ENCODE assay signal across 22 cellular contexts in genomic region chr16:14576532-14576931, GRCh38.
"Had no signal": no experiment of that assay in that cellular context is flagged by ENCODE, and none has a peak within 500 bp of the region (broad histone marks: within the 10 kb centered on the region; RNA-seq: fewer than 3 reads in every experiment).

No MANE protein-coding gene starts in this region.

- DNase-seq: cortex of kidney; effector memory CD8-positive, alpha-beta T cell; heart left ventricle; hippocampal formation; immature natural killer cell; islet precursor cell; left cardiac atrium; left ventricle myocardium superior; natural killer cell; occipital lobe; pancreas; stimulated activated CD4-positive, alpha-beta T cell treated with anti-CD3 and anti-CD28 coated beads, Interleukin-12 subunit alpha, Interleukin-12 subunit beta, amount 100 ng/mL, for 4 hours; stimulated activated CD4-positive, alpha-beta T cell treated with anti-CD3 and anti-CD28 coated beads, Interleukin-1b, Interleukin-23, amount 100 ng/mL, for 48 hours; stimulated activated CD4-positive, alpha-beta T cell treated with anti-CD3 and anti-CD28 coated beads, Interleukin-4, amount 100 ng/mL, for 1 hour; stimulated activated CD8-positive, alpha-beta memory T cell treated with anti-CD3 and anti-CD28 coated beads, Interleukin-4, amount 100 ng/mL, for 48 hours; stimulated activated naive CD4-positive, alpha-beta T cell; stimulated activated naive CD8-positive, alpha-beta T cell treated with anti-CD3 and anti-CD28 coated beads, Interleukin-15, amount 100 ng/mL, for 72 hours had no signal

- H3K9me3 ChIP-seq: gastroesophageal sphincter, heart left ventricle, pancreas, suprapubic skin had no signal

- H3K27me3 ChIP-seq: gastroesophageal sphincter, heart left ventricle, pancreas, suprapubic skin had no signal

- H3K4me3 ChIP-seq: gastroesophageal sphincter, heart left ventricle, lung, pancreas, smooth muscle cell, suprapubic skin had no signal

- H3K4me1 ChIP-seq: gastroesophageal sphincter, heart left ventricle, pancreas, suprapubic skin had no signal

- H3K27ac ChIP-seq: gastroesophageal sphincter, heart left ventricle, suprapubic skin had no signal

- ATAC-seq: effector memory CD8-positive, alpha-beta T cell; gastroesophageal sphincter; heart left ventricle; left cardiac atrium; left ventricle myocardium superior; natural killer cell; sciatic nerve; stimulated activated naive CD8-positive, alpha-beta T cell treated with anti-CD3 and anti-CD28 coated beads, Interleukin-15, amount 100 ng/mL, for 72 hours had no signal
